In genomic region chr5:33649801-33650482, GRCh38 we compare ENCODE assay signal across 15 cellular contexts.
A peak's percentile ranks its signal among the peaks of the same experiment; 100 is the strongest.
DNase-seq lines count a peak whose midpoint lies in the region; ATAC-seq and TF ChIP-seq lines count a peak whose summit lies in the region.
"Had no signal": no experiment of that assay in that cellular context is flagged by ENCODE, and none has a peak within 500 bp of the region (broad histone marks: within the 10 kb centered on the region; RNA-seq: fewer than 3 reads in every experiment).

No MANE protein-coding gene starts in this region.

- no peaks in the 10 kb centered on the region for H3F3A ChIP-seq in SK-N-SH (replicated peaks; ENCODE audit: insufficient read depth)

- H2AFZ ChIP-seq in SK-N-SH (ENCODE audit: low read depth) = no peak overlapping the region

- no peak overlapping the region for H3K4me3 ChIP-seq in SK-N-SH (ENCODE audit: low read depth in 2 of 2, low read length in 1 of 2)
- H3K4me3 ChIP-seq: spleen, vagina had no signal

- no peaks in the 10 kb centered on the region for H3K27me3 Mint-ChIP-seq in osteocyte (ENCODE audit: unreplicated experiment)

- H3K27ac Mint-ChIP-seq in osteocyte (ENCODE audit: unreplicated experiment) = peak overlapping the region; percentile 33
- H3K27ac Mint-ChIP-seq: activated naive CD4-positive, alpha-beta T cell treated with anti-CD3 and anti-CD28 coated beads, Interleukin-2, amount 50 U/mL, for 72 hours; natural killer cell had no signal

- POLR2A ChIA-PET in SK-N-SH (lab: Yijun Ruan, JAX) = no interaction called here

- H3K79me2 ChIP-seq in SK-N-SH (ENCODE audit: insufficient read depth) = no peaks in the 10 kb centered on the region

- no peaks in the 10 kb centered on the region for H4K20me1 ChIP-seq in SK-N-SH (ENCODE audit: insufficient read depth)

- no peaks in the 10 kb centered on the region for H3K36me3 ChIP-seq in SK-N-SH (replicated peaks in 1 of 2; ENCODE audit: control insufficient read depth in 1 of 2, insufficient read depth in 2 of 2, low read length in 1 of 2)
- H3K36me3 ChIP-seq: spleen, vagina had no signal

- CTCF ChIA-PET in SK-N-SH (lab: Yijun Ruan, JAX) = no interaction called here

- H3K9me3 Mint-ChIP-seq in osteocyte (ENCODE audit: unreplicated experiment) = no peaks in the 10 kb centered on the region

- peak; percentile 82 for DNase-seq in GM03348 (ENCODE audit: low spot score)
- no peak for DNase-seq in SK-N-SH
- peak; percentile 70 for DNase-seq in fibroblast of gingiva (ENCODE audit: low read depth)
- no peak for DNase-seq in osteocyte (ENCODE audit: extremely low spot score, unreplicated experiment)
- DNase-seq in COR-L47 (lab: John Stamatoyannopoulos, UW) = no peak
- no peak for DNase-seq in CD1c-positive myeloid dendritic cell (ENCODE audit: extremely low spot score)
- DNase-seq in NOMO-1 (lab: John Stamatoyannopoulos, UW; ENCODE audit: unreplicated experiment in 2 of 2) = no peak
- DNase-seq: activated CD4-positive, alpha-beta T cell treated with anti-CD3 and anti-CD28 coated beads, Interleukin-2, amount 50 U/mL, for 4 hours; Calu3; natural killer cell; NCI-H748 treated with DMSO at 0.1 percent for 48 hours; spleen had no signal

- ATAC-seq in GM21526 (IDR thresholded peaks at IDR 0.05; ENCODE audit: low FRiP score, unreplicated experiment) = no peak
- ATAC-seq: activated naive CD4-positive, alpha-beta T cell treated with anti-CD3 and anti-CD28 coated beads, Interleukin-2, amount 50 U/mL, for 72 hours; natural killer cell had no signal

- no peak overlapping the region for H3K9ac ChIP-seq in SK-N-SH

- no peak for TF ChIP-seq CTCF in SK-N-SH (IDR thresholded peaks at IDR 0.05)
- TF ChIP-seq CTCF in osteocyte (IDR thresholded peaks at IDR 0.05) = no peak

- TF ChIP-seq RAD21 in SK-N-SH (IDR thresholded peaks at IDR 0.05; ENCODE audit: low read length) = no peak

- TF ChIP-seq EP300 in SK-N-SH (IDR thresholded peaks at IDR 0.05; ENCODE audit: borderline replicate concordance in 1 of 2, low read depth in 1 of 2, low read length in 1 of 2) = no peak

- WGBS in SK-N-SH (ENCODE audit: low lambda C conversion rate) = 7% methylated on average over 1 of the region's 1 CpG

- peaks cover 3% of the 10 kb centered on the region for H3K36me3 Mint-ChIP-seq in osteocyte (ENCODE audit: unreplicated experiment)
- H3K36me3 Mint-ChIP-seq: activated naive CD4-positive, alpha-beta T cell treated with anti-CD3 and anti-CD28 coated beads, Interleukin-2, amount 50 U/mL, for 72 hours; natural killer cell had no signal

- no peaks in the 10 kb centered on the region for H3K9me3 ChIP-seq in SK-N-SH
- H3K9me3 ChIP-seq: vagina had no signal

- no peak overlapping the region for H3K4me3 Mint-ChIP-seq in osteocyte (ENCODE audit: unreplicated experiment)
- H3K4me3 Mint-ChIP-seq: natural killer cell had no signal

- H3K27me3 ChIP-seq in SK-N-SH (ENCODE audit: insufficient read depth) = no peaks in the 10 kb centered on the region
- H3K27me3 ChIP-seq: spleen, vagina had no signal

- H3K9me2 ChIP-seq in SK-N-SH = no peaks in the 10 kb centered on the region

- H3K4me1 Mint-ChIP-seq in osteocyte (ENCODE audit: unreplicated experiment) = peaks cover 25% of the 10 kb centered on the region
- H3K4me1 Mint-ChIP-seq: natural killer cell had no signal

- H3K4me1 ChIP-seq in SK-N-SH (ENCODE audit: control insufficient read depth in 1 of 2, insufficient read depth in 2 of 2, low read depth in 1 of 2, low read length in 1 of 2) = no peaks in the 10 kb centered on the region
- H3K4me1 ChIP-seq: spleen, vagina had no signal

- 0 out of 2 replicates have a peak overlapping the region, but pooled peaks have one; percentile 19 for H3K4me2 ChIP-seq in SK-N-SH

- no peak overlapping the region; a peak in 1 of 4 replicates for H3K27ac ChIP-seq in SK-N-SH (ENCODE audit: low read depth in 2 of 2, low read length in 1 of 2)
- H3K27ac ChIP-seq: spleen, vagina had no signal

TF ChIP-seq in SK-N-SH, 30 proteins besides CTCF, POLR2A, EP300 and RAD21:
- TF ChIP-seq REST (IDR thresholded peaks at IDR 0.05; ENCODE audit: low read depth, low read length) = no peak
- TF ChIP-seq GATA2 (CRISPR knock-in tag; IDR thresholded peaks at IDR 0.05) = no peak
- TF ChIP-seq FOSL2 (IDR thresholded peaks at IDR 0.05; ENCODE audit: borderline replicate concordance, low read depth) = 0 out of 2 replicates have a peak, but pooled peaks have one; percentile 4

Comparison
In these comparisons a context has a peak if more than half of its experiments do, and no peak if none do; other contexts are left out.
1. DNase-seq: peak in GM03348 (single experiment) and fibroblast of gingiva (single experiment); none in SK-N-SH (single experiment), osteocyte (single experiment), COR-L47 (single experiment), CD1c-positive myeloid dendritic cell (single experiment) and NOMO-1 (0 of 2).